In the genomic region with DNA sequence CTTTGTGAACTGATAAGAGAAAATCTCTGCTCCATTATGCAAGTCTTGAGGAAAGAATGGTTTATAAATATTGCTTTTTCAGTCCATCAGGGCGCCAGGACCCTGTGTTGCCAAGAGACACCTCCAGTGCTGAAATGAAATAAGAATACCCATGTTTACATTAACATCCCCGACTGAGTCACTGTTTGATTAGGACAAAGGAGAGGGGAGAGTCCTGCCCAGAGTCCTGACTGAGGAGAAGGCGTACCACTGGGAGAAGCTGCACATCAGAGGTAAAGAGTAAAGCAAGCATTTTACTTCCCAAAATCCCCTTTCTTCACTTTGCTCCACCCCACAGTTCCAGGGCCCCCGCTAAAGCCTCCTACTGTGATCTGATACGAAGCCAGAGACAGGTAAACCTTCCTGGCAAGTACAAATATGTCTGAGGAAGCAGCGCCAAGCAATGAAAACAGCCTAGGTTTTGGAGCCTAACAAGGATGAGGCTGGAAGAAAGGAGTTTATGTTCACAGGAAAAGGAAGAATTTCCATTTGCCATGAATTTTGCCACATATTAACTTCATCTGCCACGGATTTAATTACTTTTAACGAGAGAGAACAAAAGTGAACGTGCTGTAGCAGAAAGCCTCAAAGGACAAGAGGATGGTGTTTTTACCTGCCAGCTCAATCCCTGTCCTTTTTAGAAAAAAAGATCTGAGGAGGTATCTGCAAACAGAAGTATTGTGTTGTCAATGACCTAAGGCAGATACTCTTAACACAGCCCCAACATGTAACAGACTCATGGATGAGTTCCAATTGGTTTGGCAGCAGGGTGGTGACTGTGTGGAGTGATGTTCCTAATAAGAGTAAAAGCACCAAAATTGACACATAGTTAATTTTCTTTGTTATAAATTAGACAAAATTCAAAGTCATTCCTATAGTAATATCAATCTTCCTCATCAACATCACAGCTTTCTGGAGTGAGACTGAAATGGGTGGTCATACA, we compare ENCODE assay signal across 1 cellular context.
TF ChIP-seq lines count a peak whose summit lies in the region.

No MANE protein-coding gene starts in this region.

TF ChIP-seq in HEK293, 187 proteins besides CTCF, POLR2A, EP300 and RAD21 (continued from another document):
- TF ChIP-seq, protein P1, sequence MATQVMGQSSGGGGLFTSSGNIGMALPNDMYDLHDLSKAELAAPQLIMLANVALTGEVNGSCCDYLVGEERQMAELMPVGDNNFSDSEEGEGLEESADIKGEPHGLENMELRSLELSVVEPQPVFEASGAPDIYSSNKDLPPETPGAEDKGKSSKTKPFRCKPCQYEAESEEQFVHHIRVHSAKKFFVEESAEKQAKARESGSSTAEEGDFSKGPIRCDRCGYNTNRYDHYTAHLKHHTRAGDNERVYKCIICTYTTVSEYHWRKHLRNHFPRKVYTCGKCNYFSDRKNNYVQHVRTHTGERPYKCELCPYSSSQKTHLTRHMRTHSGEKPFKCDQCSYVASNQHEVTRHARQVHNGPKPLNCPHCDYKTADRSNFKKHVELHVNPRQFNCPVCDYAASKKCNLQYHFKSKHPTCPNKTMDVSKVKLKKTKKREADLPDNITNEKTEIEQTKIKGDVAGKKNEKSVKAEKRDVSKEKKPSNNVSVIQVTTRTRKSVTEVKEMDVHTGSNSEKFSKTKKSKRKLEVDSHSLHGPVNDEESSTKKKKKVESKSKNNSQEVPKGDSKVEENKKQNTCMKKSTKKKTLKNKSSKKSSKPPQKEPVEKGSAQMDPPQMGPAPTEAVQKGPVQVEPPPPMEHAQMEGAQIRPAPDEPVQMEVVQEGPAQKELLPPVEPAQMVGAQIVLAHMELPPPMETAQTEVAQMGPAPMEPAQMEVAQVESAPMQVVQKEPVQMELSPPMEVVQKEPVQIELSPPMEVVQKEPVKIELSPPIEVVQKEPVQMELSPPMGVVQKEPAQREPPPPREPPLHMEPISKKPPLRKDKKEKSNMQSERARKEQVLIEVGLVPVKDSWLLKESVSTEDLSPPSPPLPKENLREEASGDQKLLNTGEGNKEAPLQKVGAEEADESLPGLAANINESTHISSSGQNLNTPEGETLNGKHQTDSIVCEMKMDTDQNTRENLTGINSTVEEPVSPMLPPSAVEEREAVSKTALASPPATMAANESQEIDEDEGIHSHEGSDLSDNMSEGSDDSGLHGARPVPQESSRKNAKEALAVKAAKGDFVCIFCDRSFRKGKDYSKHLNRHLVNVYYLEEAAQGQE (tag by site-specific recombination; IDR thresholded peaks at IDR 0.05) = no peak
TF ChIP-seq in HEK293: peak in this region for 3.
